ENCODE assay signal across 8 cellular contexts in the genomic region with DNA sequence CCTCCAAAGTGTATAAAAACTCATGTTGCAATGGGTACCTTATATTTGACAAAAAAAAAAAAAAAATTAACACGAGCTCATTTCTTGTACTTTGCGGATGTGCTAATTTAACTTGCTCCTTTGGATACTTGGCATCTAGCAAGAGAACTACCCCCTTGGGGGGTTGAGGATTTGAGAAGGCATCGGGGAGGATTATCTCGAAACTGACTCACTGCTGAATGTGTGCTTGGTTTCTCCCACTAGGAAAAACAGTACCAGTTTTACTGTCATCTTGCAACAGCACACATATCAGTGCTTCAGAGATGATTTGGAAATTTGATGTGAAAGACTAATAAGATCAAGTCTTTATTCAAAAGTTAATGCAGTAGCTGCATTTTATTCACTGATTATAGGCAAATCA. TPM values are rescaled to one million over a fixed set of nuclear protein-coding genes. Genes with fewer than 3 reads are reported as not detected.
DNase-seq lines count a peak whose midpoint lies in the region; ATAC-seq, FAIRE-seq and TF ChIP-seq lines count a peak whose summit lies in the region.

No MANE protein-coding gene starts in this region.

- H4K20me1 ChIP-seq in keratinocyte (ENCODE audit: control insufficient read depth, extremely low read depth, insufficient read depth, low read length): no peaks in the 10 kb centered on the region

- no peaks in the 10 kb centered on the region for H3K79me2 ChIP-seq in keratinocyte (ENCODE audit: control insufficient read depth, insufficient read depth, low read length)

- peak overlapping the region; percentile 63 for H3K4me2 ChIP-seq in keratinocyte (ENCODE audit: control insufficient read depth, extremely low read depth, insufficient read depth, low read depth, low read length)

- H3K27ac ChIP-seq in keratinocyte (ENCODE audit: control insufficient read depth, insufficient read depth, low read length) (no peak overlapping the region), upper lobe of right lung (peak overlapping the region; percentile 74)

- H3K36me3 ChIP-seq in keratinocyte (ENCODE audit: control insufficient read depth in 2 of 2, extremely low read depth in 1 of 2, insufficient read depth in 2 of 2, low read length in 2 of 2) (peaks cover 3 to 4% of the 10 kb centered on the region in 2 experiments), upper lobe of right lung (no peaks in the 10 kb centered on the region)

- no peaks in the 10 kb centered on the region for H3K9me3 Mint-ChIP-seq in activated naive CD4-positive, alpha-beta T cell treated with anti-CD3 and anti-CD28 coated beads, Interleukin-2, amount 50 U/mL, for 24 hours
- no peaks in the 10 kb centered on the region for H3K9me3 Mint-ChIP-seq in activated T-helper 17 cell treated with anti-CD3 and anti-CD28 coated beads, Interleukin-2, amount 50 U/mL, for 72 hours

- no peak overlapping the region for H2AFZ ChIP-seq in keratinocyte (ENCODE audit: control insufficient read depth, low read length)

- H3K4me3 ChIP-seq in keratinocyte (ENCODE audit: control insufficient read depth in 2 of 3, extremely low read depth in 1 of 3, insufficient read depth in 2 of 3, low read depth in 1 of 3, low read length in 3 of 3) (peak overlapping the region; percentile 85 to 88 (median 86)), upper lobe of right lung (peak overlapping the region; percentile 77)

- peak overlapping the region; percentile 99 for H3K4me3 Mint-ChIP-seq in activated naive CD4-positive, alpha-beta T cell treated with anti-CD3 and anti-CD28 coated beads, Interleukin-2, amount 50 U/mL, for 24 hours
- peak overlapping the region; percentile 97 for H3K4me3 Mint-ChIP-seq in activated T-helper 17 cell treated with anti-CD3 and anti-CD28 coated beads, Interleukin-2, amount 50 U/mL, for 72 hours

- H3K9ac ChIP-seq in keratinocyte (ENCODE audit: control insufficient read depth, extremely low read depth, insufficient read depth, low read length): no peak overlapping the region

- dilution Hi-C loops in keratinocyte (cut with MboI; ENCODE audit: extremely low pct_ligation_motif_present, low sequenced_read_pairs): no loop called here

- no peaks in the 10 kb centered on the region for H3K27me3 Mint-ChIP-seq in activated naive CD4-positive, alpha-beta T cell treated with anti-CD3 and anti-CD28 coated beads, Interleukin-2, amount 50 U/mL, for 24 hours
- H3K27me3 Mint-ChIP-seq in activated T-helper 17 cell treated with anti-CD3 and anti-CD28 coated beads, Interleukin-2, amount 50 U/mL, for 72 hours: no peaks in the 10 kb centered on the region

- H3K27me3 ChIP-seq in keratinocyte (ENCODE audit: control insufficient read depth, extremely low read depth, insufficient read depth, low read length) (no peaks in the 10 kb centered on the region), upper lobe of right lung (no peaks in the 10 kb centered on the region)

- peak overlapping the region; percentile 93 for H3K27ac Mint-ChIP-seq in activated naive CD4-positive, alpha-beta T cell treated with anti-CD3 and anti-CD28 coated beads, Interleukin-2, amount 50 U/mL, for 24 hours
- peak overlapping the region; percentile 94 for H3K27ac Mint-ChIP-seq in activated T-helper 17 cell treated with anti-CD3 and anti-CD28 coated beads, Interleukin-2, amount 50 U/mL, for 72 hours

- peak; percentile 44 for ATAC-seq in activated T-helper 17 cell treated with anti-CD3 and anti-CD28 coated beads, Interleukin-2, amount 50 U/mL, for 72 hours (replicated peaks)
- no peak for ATAC-seq in upper lobe of right lung
- no peak for ATAC-seq in GM21717 (IDR thresholded peaks at IDR 0.05; ENCODE audit: unreplicated experiment)
- ATAC-seq in GM18873 (IDR thresholded peaks at IDR 0.05; ENCODE audit: low FRiP score, unreplicated experiment): no peak

- H3K9me1 ChIP-seq in keratinocyte (ENCODE audit: control insufficient read depth, extremely low read depth, insufficient read depth, low read length): no peaks in the 10 kb centered on the region

- no peak for DNase-seq in activated naive CD4-positive, alpha-beta T cell treated with Interleukin-2 at 50 U/mL for 16 hours
- DNase-seq in keratinocyte (ENCODE audit: low read depth, low spot score) (no peak), upper lobe of right lung (no peak)
- DNase-seq in central memory CD4-positive, alpha-beta T cell: no peak

- FAIRE-seq in keratinocyte (lab: Jason Lieb, UNC): no peak

- H3K9me3 ChIP-seq in keratinocyte (ENCODE audit: control insufficient read depth, low read depth, low read length) (no peaks in the 10 kb centered on the region), upper lobe of right lung (no peaks in the 10 kb centered on the region)

- H3K4me1 ChIP-seq in keratinocyte (ENCODE audit: control insufficient read depth, extremely low read depth, insufficient read depth, low read length): peaks cover 3% of the 10 kb centered on the region
- peaks cover 7% of the 10 kb centered on the region for H3K4me1 ChIP-seq in upper lobe of right lung

- intact Hi-C loops in upper lobe of right lung (cut with DNase I): no loop called here

- no peak for TF ChIP-seq CTCF in keratinocyte (optimal IDR thresholded peaks at IDR 0.05 in 1 of 3, IDR thresholded peaks at IDR 0.05 in 1 of 3, conservative IDR thresholded peaks at IDR 0.05 in 1 of 3; ENCODE audit: extremely low read depth in 1 of 3, insufficient read depth in 2 of 3, low read length in 3 of 3)
- no peak for TF ChIP-seq CTCF in upper lobe of right lung (IDR thresholded peaks at IDR 0.05)

- peaks cover 24% of the 10 kb centered on the region for H3K4me1 Mint-ChIP-seq in activated naive CD4-positive, alpha-beta T cell treated with anti-CD3 and anti-CD28 coated beads, Interleukin-2, amount 50 U/mL, for 24 hours
- H3K4me1 Mint-ChIP-seq in activated T-helper 17 cell treated with anti-CD3 and anti-CD28 coated beads, Interleukin-2, amount 50 U/mL, for 72 hours: no peaks in the 10 kb centered on the region

- H3K36me3 Mint-ChIP-seq in activated naive CD4-positive, alpha-beta T cell treated with anti-CD3 and anti-CD28 coated beads, Interleukin-2, amount 50 U/mL, for 24 hours: peaks cover 6% of the 10 kb centered on the region
- peaks cover 36% of the 10 kb centered on the region for H3K36me3 Mint-ChIP-seq in activated T-helper 17 cell treated with anti-CD3 and anti-CD28 coated beads, Interleukin-2, amount 50 U/mL, for 72 hours (ENCODE audit: low read depth)

RNA-seq across cellular contexts. Expression of gene EXOG, which starts 0.9 kb away (rescaled TPM):
- 10 to 100 TPM; 15.9 to 23.8 TPM for total RNA-seq in activated T-helper 17 cell treated with anti-CD3 and anti-CD28 coated beads, Interleukin-2, amount 50 U/mL, for 72 hours
- 7.8 to 10.3 TPM (median 8.7 TPM) in 3 replicates for polyA plus RNA-seq in keratinocyte
- polyA plus RNA-seq in keratinocyte (2011; ENCODE audit: low read depth): 1.1 TPM
- 3.8 and 6.4 TPM in 2 replicates for polyA plus RNA-seq in keratinocyte (2011; cell fraction: cytosol; rRNA removed)
- polyA plus RNA-seq in keratinocyte (2011; cell fraction: nucleus; rRNA removed): 20.5 and 20.9 TPM in 2 replicates
- 5.3 and 6.5 TPM in 2 replicates for polyA plus RNA-seq in keratinocyte (2012; ENCODE audit: low replicate concordance)
- polyA minus RNA-seq in keratinocyte: 1.8 to 9.0 TPM (median 4.1 TPM) in 3 replicates
- polyA minus RNA-seq in keratinocyte (2011; cell fraction: cytosol; rRNA and poly(A)+ RNA removed): 1.9 TPM
- 9.2 and 11.8 TPM in 2 replicates for polyA minus RNA-seq in keratinocyte (2011; cell fraction: nucleus; rRNA and poly(A)+ RNA removed)
- 10.7 TPM for total RNA-seq in upper lobe of right lung

RNA-seq across cellular contexts. Expression of gene ACVR2B, which starts 43.3 kb away (rescaled TPM):
- 10 to 100 TPM in 1 of 2 donors, 1 to 10 TPM in 1; 7.7 to 12.8 TPM for total RNA-seq in activated T-helper 17 cell treated with anti-CD3 and anti-CD28 coated beads, Interleukin-2, amount 50 U/mL, for 72 hours
- 0.37 to 0.71 TPM (median 0.46 TPM) in 3 replicates for polyA plus RNA-seq in keratinocyte
- 0.31 TPM for polyA plus RNA-seq in keratinocyte (2011; ENCODE audit: low read depth)
- 0.27 TPM in 2 replicates for polyA plus RNA-seq in keratinocyte (2011; cell fraction: cytosol; rRNA removed)
- 0.83 and 1.0 TPM in 2 replicates for polyA plus RNA-seq in keratinocyte (2011; cell fraction: nucleus; rRNA removed)
- 0.37 and 0.57 TPM in 2 replicates for polyA plus RNA-seq in keratinocyte (2012; ENCODE audit: low replicate concordance)
- polyA minus RNA-seq in keratinocyte: 1.7 to 4.7 TPM (median 1.8 TPM) in 3 replicates
- 0.77 TPM for polyA minus RNA-seq in keratinocyte (2011; cell fraction: cytosol; rRNA and poly(A)+ RNA removed)
- 1.8 and 2.5 TPM in 2 replicates for polyA minus RNA-seq in keratinocyte (2011; cell fraction: nucleus; rRNA and poly(A)+ RNA removed)
- total RNA-seq in upper lobe of right lung: 6.6 TPM
